In genomic region chr15:52651868-52652267, GRCh38 we compare ENCODE assay signal across 8 cellular contexts. TPM values are rescaled to one million over a fixed set of nuclear protein-coding genes. Genes with fewer than 3 reads are reported as not detected.
DNase-seq lines count a peak whose midpoint lies in the region; ATAC-seq and TF ChIP-seq lines count a peak whose summit lies in the region.

No MANE protein-coding gene starts in this region.

- H3K4me1 Mint-ChIP-seq in CD8-positive, alpha-beta T cell (ENCODE audit: low read depth): peaks cover 37% of the 10 kb centered on the region
- peaks cover 12% of the 10 kb centered on the region for H3K4me1 Mint-ChIP-seq in GM23338

- peaks cover 49% of the 10 kb centered on the region for H3K36me3 Mint-ChIP-seq in CD8-positive, alpha-beta T cell
- H3K36me3 Mint-ChIP-seq in GM23338 (ENCODE audit: low read depth): no peaks in the 10 kb centered on the region

- H3K27me3 ChIP-seq in CD8-positive, alpha-beta T cell (ENCODE audit: insufficient read depth, low read length): no peaks in the 10 kb centered on the region
- H3K27me3 ChIP-seq in GM23338 (ENCODE audit: insufficient read depth): no peaks in the 10 kb centered on the region

- H3K9me3 Mint-ChIP-seq in CD8-positive, alpha-beta T cell: no peaks in the 10 kb centered on the region
- H3K9me3 Mint-ChIP-seq in GM23338: no peaks in the 10 kb centered on the region

- peak overlapping the region; percentile 3; the same call in 1 of the 2 replicates for H2AFZ ChIP-seq in GM23338

- no peak overlapping the region for H3K4me3 ChIP-seq in CD8-positive, alpha-beta T cell (ENCODE audit: low read depth, low read length)
- H3K4me3 ChIP-seq in GM23338: peak overlapping the region; percentile 7; the same call in 1 of the 2 replicates
- H3K4me3 ChIP-seq in skin epidermis: peak overlapping the region in 1 of 7 experiments; percentile 7

- H3K4me2 ChIP-seq in GM23338: 0 out of 2 replicates have a peak overlapping the region, but pooled peaks have one; percentile 3

- no peak overlapping the region for H3K27ac ChIP-seq in CD8-positive, alpha-beta T cell (ENCODE audit: low read depth, low read length)
- H3K27ac ChIP-seq in GM23338 (ENCODE audit: low read depth) (no peak overlapping the region), skin epidermis (peak overlapping the region in 11 of 21 experiments; percentile 4 to 69 (median 42))

- ATAC-seq in CD8-positive, alpha-beta T cell: peak; percentile 97
- peak; percentile 100 for ATAC-seq in GM23338

- H3K9me2 ChIP-seq in GM23338 (ENCODE audit: insufficient read depth): no peaks in the 10 kb centered on the region

- no peak for TF ChIP-seq CTCF in CD8-positive, alpha-beta T cell (IDR thresholded peaks at IDR 0.05)
- no peak for TF ChIP-seq CTCF in GM23338 (conservative IDR thresholded peaks at IDR 0.05; ENCODE audit: low read depth in 2 of 2)

- H3K36me3 ChIP-seq in CD8-positive, alpha-beta T cell (ENCODE audit: insufficient read depth, low read length): peaks cover 18% of the 10 kb centered on the region
- no peaks in the 10 kb centered on the region for H3K36me3 ChIP-seq in GM23338 (ENCODE audit: insufficient read depth)

- CTCF ChIA-PET in CD8-positive, alpha-beta T cell (lab: Charles Lee): interaction anchor here (0.7 to 1.6 kb wide), 3 partner anchors 18 to 99 kb away, joined by 3 to 4 read pairs (median 4); no protein-coding TSS in a partner anchor

- no peak overlapping the region for H3K27ac Mint-ChIP-seq in CD8-positive, alpha-beta T cell
- H3K27ac Mint-ChIP-seq in GM23338: peak overlapping the region; percentile 36; the same call in 1 of the 2 replicates

- H3K79me2 ChIP-seq in GM23338 (replicated peaks; ENCODE audit: insufficient read depth): no peaks in the 10 kb centered on the region

- no peaks in the 10 kb centered on the region for H3K9me3 ChIP-seq in CD8-positive, alpha-beta T cell (ENCODE audit: low read length)

- H3F3A ChIP-seq in GM23338 (replicated peaks; ENCODE audit: low read depth): no peaks in the 10 kb centered on the region

- intact Hi-C loops in CD8-positive, alpha-beta T cell (cut with DNase I, micrococcal nuclease): loop anchor here in 1 of 2 experiments (2.0 kb wide), 1 partner anchor 15 kb away; no protein-coding TSS in a partner anchor

- POLR2A ChIA-PET in CD8-positive, alpha-beta T cell (lab: Charles Lee): interaction anchor here (0.6 to 1.6 kb wide), 2 partner anchors 10 to 11 kb away, joined by 3 to 4 read pairs; no protein-coding TSS in a partner anchor

- H3K27me3 Mint-ChIP-seq in CD8-positive, alpha-beta T cell (ENCODE audit: low read depth): no peaks in the 10 kb centered on the region
- H3K27me3 Mint-ChIP-seq in GM23338 (ENCODE audit: insufficient read depth, low read depth, poor library complexity): no peaks in the 10 kb centered on the region

- H3K4me1 ChIP-seq in CD8-positive, alpha-beta T cell (ENCODE audit: insufficient read depth, low read length): no peaks in the 10 kb centered on the region
- no peaks in the 10 kb centered on the region; the same call in 1 of the 2 replicates for H3K4me1 ChIP-seq in GM23338 (ENCODE audit: insufficient read depth)

- no peaks in the 10 kb centered on the region for H4K20me1 ChIP-seq in GM23338 (replicated peaks; ENCODE audit: insufficient read depth)

- H3K4me3 Mint-ChIP-seq in CD8-positive, alpha-beta T cell: peak overlapping the region; percentile 11
- H3K4me3 Mint-ChIP-seq in GM23338: peak overlapping the region; percentile 20; the same call in 1 of the 3 replicates

- DNase-seq in CD8-positive, alpha-beta T cell: peak in 4 of 7 experiments; percentile 17 to 55 (median 38)
- DNase-seq in GM23338 (ENCODE audit: low spot score): peak; percentile 77
- DNase-seq in NCI-H1092 (lab: John Stamatoyannopoulos, UW): peak; percentile 35
- DNase-seq in UCSD-AML1 (lab: John Stamatoyannopoulos, UW; ENCODE audit: unreplicated experiment): peak; percentile 9
- DNase-seq in cerebellum (ENCODE audit: low spot score): peak; percentile 80
- DNase-seq in islet precursor cell: peak; percentile 88
- no peak for DNase-seq in NOMO-1 treated with DMSO at 0.1 percent for 48 hours (lab: John Stamatoyannopoulos, UW; ENCODE audit: unreplicated experiment)

TF ChIP-seq in GM23338, 12 proteins besides CTCF, POLR2A, EP300 and RAD21:
- TF ChIP-seq CREB1 (CRISPR knock-in tag; IDR thresholded peaks at IDR 0.05; ENCODE audit: low read depth) (no peak), ZNF114 (CRISPR knock-in tag; IDR thresholded peaks at IDR 0.05) (no peak), ZNF462 (CRISPR knock-in tag; IDR thresholded peaks at IDR 0.05) (no peak), EZH2 (IDR thresholded peaks at IDR 0.05; ENCODE audit: low read depth, unreplicated experiment) (no peak)

RNA-seq across cellular contexts. Expression of gene ATOSA, which starts 27.3 kb away (rescaled TPM):
- 100 to 1,000 TPM; 133 to 134 TPM for total RNA-seq in CD8-positive, alpha-beta T cell
- 12.4 and 14.0 TPM in 2 replicates for total RNA-seq in GM23338 (2014; rRNA removed; shearing (Covaris generic))
- polyA plus RNA-seq in GM23338 (2016; fragmentation: Nextera tagmentation; extraction: Ambion mirVana): 6.2 and 7.5 TPM in 2 replicates
- total RNA-seq in cerebellum: 65.0 TPM

Comparison
In these comparisons a context has a peak if more than half of its experiments do, and no peak if none do; other contexts are left out.
1. H3K27ac ChIP-seq: peak in skin epidermis (11 of 21); none in CD8-positive, alpha-beta T cell (single experiment) and GM23338 (single experiment).